ENCODE assay signal across 12 cellular contexts in the genomic region with DNA sequence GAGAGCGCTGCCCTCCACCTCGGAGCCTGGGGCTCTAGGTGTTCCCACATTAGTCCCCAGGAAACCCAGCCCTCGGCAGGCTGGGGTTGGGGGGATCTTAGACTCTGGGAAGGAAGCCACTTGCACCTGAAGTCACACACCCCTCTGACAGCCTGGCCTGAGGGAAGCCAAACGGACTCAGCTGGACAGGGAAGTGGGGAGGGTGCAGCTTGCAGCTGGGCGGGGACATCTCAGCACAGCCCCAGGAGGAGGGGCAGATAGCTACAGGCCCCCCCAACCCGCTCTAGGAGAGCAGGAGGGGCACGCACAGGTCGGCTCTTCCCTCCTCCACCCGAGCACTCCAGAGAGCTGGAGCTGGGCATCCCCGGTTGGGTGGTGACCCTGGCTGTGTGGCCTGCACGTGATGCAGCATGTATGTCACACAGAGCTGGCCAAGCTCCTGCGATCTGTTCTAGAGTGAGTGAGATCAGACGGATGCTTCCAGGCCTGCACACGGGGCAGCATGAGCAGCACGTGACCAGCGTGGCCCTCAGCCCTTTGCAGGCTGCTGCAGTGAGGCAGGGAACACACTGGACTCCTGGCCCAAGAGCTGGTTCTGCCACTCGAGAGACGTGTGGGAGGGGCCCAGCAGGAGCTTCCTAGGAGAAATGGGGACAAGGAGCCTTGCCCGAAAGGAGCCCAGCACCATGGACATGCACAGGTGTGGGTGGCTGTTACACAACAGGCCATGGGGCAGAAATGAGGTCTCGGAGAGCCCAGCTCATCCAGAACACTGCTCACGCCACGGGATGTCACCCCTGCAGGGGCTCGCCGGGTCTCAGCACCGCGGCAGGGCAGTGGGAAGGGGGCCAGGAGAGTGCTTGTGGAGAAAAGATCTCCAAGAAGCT. TPM values are rescaled to one million over a fixed set of nuclear protein-coding genes. Genes with fewer than 3 reads are reported as not detected.
DNase-seq lines count a peak whose midpoint lies in the region; ATAC-seq and TF ChIP-seq lines count a peak whose summit lies in the region.
"Had no signal": no experiment of that assay in that cellular context is flagged by ENCODE, and none has a peak within 500 bp of the region (broad histone marks: within the 10 kb centered on the region; RNA-seq: fewer than 3 reads in every experiment).

No MANE protein-coding gene starts in this region.

- no peak for TF ChIP-seq EP300 in esophagus muscularis mucosa (IDR thresholded peaks at IDR 0.05)

- H3K9me2 ChIP-seq in GM23248 (ENCODE audit: insufficient read depth), result no peaks in the 10 kb centered on the region

- H3K9ac ChIP-seq in GM23248, result no peak overlapping the region
- H3K9ac ChIP-seq in skeletal muscle tissue (ENCODE audit: low read depth in 1 of 3, low read length in 3 of 3), result peak overlapping the region in 2 of 3 donors; percentile 10 to 45

- no peaks in the 10 kb centered on the region for H4K20me1 ChIP-seq in GM23248 (ENCODE audit: insufficient read depth)

- 45 to 51% methylated on average over 22 to 26 of the region's 26 CpGs for WGBS in GM23248 (ENCODE audit: low coverage in 1 of 2, low lambda C conversion rate in 2 of 2, missing lambda C conversion rate in 2 of 2), 2 experiments
- WGBS in esophagus muscularis mucosa, result 60% methylated on average over 7 of the region's 26 CpGs

- no peaks in the 10 kb centered on the region for H3K27me3 ChIP-seq in GM23248 (replicated peaks; ENCODE audit: insufficient read depth)
- no peaks in the 10 kb centered on the region for H3K27me3 ChIP-seq in esophagus muscularis mucosa
- no peaks in the 10 kb centered on the region for H3K27me3 ChIP-seq in skeletal muscle tissue (ENCODE audit: control insufficient read depth in 3 of 3, insufficient read depth in 3 of 3, low read length in 3 of 3)

- H3K36me3 ChIP-seq in GM23248 (ENCODE audit: low read depth), result peaks cover 9% of the 10 kb centered on the region; the same call in 1 of the 2 replicates
- H3K36me3 ChIP-seq in esophagus muscularis mucosa, result peaks cover 6 to 77% (median 53%) of the 10 kb centered on the region in 4 donors
- peaks cover 0 to 4% (median 0%) of the 10 kb centered on the region in 3 donors for H3K36me3 ChIP-seq in skeletal muscle tissue (ENCODE audit: control insufficient read depth in 3 of 3, insufficient read depth in 3 of 3, low read length in 3 of 3)

- no peaks in the 10 kb centered on the region for H3K79me2 ChIP-seq in GM23248 (ENCODE audit: insufficient read depth)

- peak; percentile 59 for DNase-seq in GM23248
- no peak for DNase-seq in esophagus muscularis mucosa (ENCODE audit: extremely low spot score)
- DNase-seq in left lobe of liver (ENCODE audit: low spot score), result no peak
- no peak for DNase-seq in effector CD4-positive, alpha-beta T cell
- DNase-seq in NCI-H2081 (lab: John Stamatoyannopoulos, UW), result no peak
- DNase-seq in retina, result no peak
- DNase-seq: activated naive CD8-positive, alpha-beta T cell treated with anti-CD3 and anti-CD28 coated beads, Interleukin-2, amount 50 U/mL, for 24 hours; NCI-H1436; NCI-H748 treated with DMSO at 0.1 percent for 48 hours; SHP77 treated with DMSO at 0.1 percent for 48 hours had no signal

- H3K4me1 ChIP-seq in GM23248 (ENCODE audit: insufficient read depth) (no peaks in the 10 kb centered on the region), esophagus muscularis mucosa (peaks cover 35 to 50% (median 37%) of the 10 kb centered on the region in 4 donors), skeletal muscle tissue (ENCODE audit: control insufficient read depth in 3 of 3, insufficient read depth in 3 of 3, low read length in 3 of 3) (peaks cover 22 to 34% (median 34%) of the 10 kb centered on the region in 3 donors)

- H3K4me3 ChIP-seq in GM23248 (no peak overlapping the region), esophagus muscularis mucosa (no peak overlapping the region), skeletal muscle tissue (ENCODE audit: low read length in 3 of 3) (peak overlapping the region in 1 of 3 donors; percentile 6)

- peak; percentile 11 for ATAC-seq in left lobe of liver
- no peak for ATAC-seq in HG03097 (IDR thresholded peaks at IDR 0.05; ENCODE audit: low FRiP score, unreplicated experiment)
- ATAC-seq: activated naive CD8-positive, alpha-beta T cell treated with anti-CD3 and anti-CD28 coated beads, Interleukin-2, amount 50 U/mL, for 24 hours had no signal

- peaks cover 5% of the 10 kb centered on the region; the same call in 1 of the 2 replicates for H3F3A ChIP-seq in GM23248 (ENCODE audit: insufficient read depth)

- no peak for TF ChIP-seq POLR2A in esophagus muscularis mucosa (IDR thresholded peaks at IDR 0.05; ENCODE audit: low read depth)

- no peak for TF ChIP-seq CTCF in esophagus muscularis mucosa (IDR thresholded peaks at IDR 0.05)

- no peaks in the 10 kb centered on the region for H3K9me3 ChIP-seq in GM23248 (ENCODE audit: low read depth)
- H3K9me3 ChIP-seq in esophagus muscularis mucosa, result no peaks in the 10 kb centered on the region
- no peaks in the 10 kb centered on the region for H3K9me3 ChIP-seq in skeletal muscle tissue (ENCODE audit: control insufficient read depth in 3 of 3, low read length in 3 of 3)

- no peak overlapping the region for H3K27ac ChIP-seq in GM23248
- peak overlapping the region; percentile 31 to 69 (median 60) for H3K27ac ChIP-seq in esophagus muscularis mucosa (replicated peaks in 1 of 4)
- H3K27ac ChIP-seq in skeletal muscle tissue (ENCODE audit: low read depth, low read length), result peak overlapping the region; percentile 3

- in situ Hi-C loops in GM23248 (cut with MboI), result no loop called here

- no peak overlapping the region for H3K4me2 ChIP-seq in GM23248 (ENCODE audit: unreplicated experiment)

- intact Hi-C loops in esophagus muscularis mucosa (cut with DNase I), result no loop called here

- no peak overlapping the region for H2AFZ ChIP-seq in GM23248

RNA-seq across cellular contexts. Expression of a gene that starts 15.4 kb away (rescaled TPM):
- total RNA-seq in GM23248 (2014; rRNA removed; shearing (Covaris generic)), result 50.0 and 65.3 TPM in 2 replicates
- polyA plus RNA-seq in GM23248 (2016; fragmentation: Nextera tagmentation; extraction: Ambion mirVana), result 27.0 and 28.4 TPM in 2 replicates
- total RNA-seq in esophagus muscularis mucosa, result 10 to 100 TPM; 28.2 to 76.8 (median 46.6) TPM
- total RNA-seq in left lobe of liver, result 43.5 TPM
- 9.9 TPM for total RNA-seq in skeletal muscle tissue

RNA-seq across cellular contexts. Expression of a gene that starts 51.3 kb away (rescaled TPM):
- total RNA-seq in GM23248 (2014; rRNA removed; shearing (Covaris generic)), result 20.2 and 27.9 TPM in 2 replicates
- 18.1 and 19.3 TPM in 2 replicates for polyA plus RNA-seq in GM23248 (2016; fragmentation: Nextera tagmentation; extraction: Ambion mirVana)
- total RNA-seq in esophagus muscularis mucosa (10 to 100 TPM; 10.4 to 16.9 (median 15.3) TPM), left lobe of liver (8.7 TPM), skeletal muscle tissue (24.0 TPM)
